ENCODE assay signal across 13 cellular contexts in genomic region chr6:24033284-24033683, GRCh38.
"Had no signal": no experiment of that assay in that cellular context is flagged by ENCODE, and none has a peak within 500 bp of the region (broad histone marks: within the 10 kb centered on the region; RNA-seq: fewer than 3 reads in every experiment).

No MANE protein-coding gene starts in this region.

- H3K27ac ChIP-seq: brain microvascular endothelial cell, lower lobe of right lung, psoas muscle had no signal

- DNase-seq: activated CD4-positive, alpha-beta memory T cell treated with anti-CD3 and anti-CD28 coated beads for 36 hours; activated gamma-delta T cell; activated naive CD8-positive, alpha-beta T cell treated with anti-CD3 and anti-CD28 coated beads for 36 hours; activated T-cell treated with anti-CD3 and anti-CD28 coated beads, Interleukin-2, amount 50 U/mL, for 48 hours; brain microvascular endothelial cell; lower lobe of right lung; midbrain; psoas muscle; stimulated activated CD4-positive, alpha-beta T cell treated with anti-CD3 and anti-CD28 coated beads, Interleukin-2, amount 100 ng/mL, for 48 hours; stimulated activated naive CD4-positive, alpha-beta T cell treated with Interleukin-2 at 50 U/mL for 16 hours; T1000 had no signal

- H3K4me1 Mint-ChIP-seq: activated naive CD8-positive, alpha-beta T cell treated with anti-CD3 and anti-CD28 coated beads for 36 hours had no signal

- H3K36me3 Mint-ChIP-seq: activated CD4-positive, alpha-beta memory T cell treated with anti-CD3 and anti-CD28 coated beads for 36 hours; activated naive CD8-positive, alpha-beta T cell treated with anti-CD3 and anti-CD28 coated beads for 36 hours had no signal

- H3K36me3 ChIP-seq: brain microvascular endothelial cell, lower lobe of right lung had no signal

- H3K27me3 ChIP-seq: brain microvascular endothelial cell had no signal

- H3K4me1 ChIP-seq: lower lobe of right lung, psoas muscle had no signal

- H3K4me3 ChIP-seq: lower lobe of right lung, psoas muscle had no signal

- H3K27ac Mint-ChIP-seq: activated CD4-positive, alpha-beta memory T cell treated with anti-CD3 and anti-CD28 coated beads for 36 hours; activated naive CD8-positive, alpha-beta T cell treated with anti-CD3 and anti-CD28 coated beads for 36 hours had no signal

- H3K4me3 Mint-ChIP-seq: activated CD4-positive, alpha-beta memory T cell treated with anti-CD3 and anti-CD28 coated beads for 36 hours; activated naive CD8-positive, alpha-beta T cell treated with anti-CD3 and anti-CD28 coated beads for 36 hours had no signal

- ATAC-seq: psoas muscle had no signal

- FAIRE-seq: islet of Langerhans, urothelium cell line had no signal

- H3K27me3 Mint-ChIP-seq: activated CD4-positive, alpha-beta memory T cell treated with anti-CD3 and anti-CD28 coated beads for 36 hours; activated naive CD8-positive, alpha-beta T cell treated with anti-CD3 and anti-CD28 coated beads for 36 hours had no signal
